9 cellular contexts compared by ENCODE assay signal in the genomic region with DNA sequence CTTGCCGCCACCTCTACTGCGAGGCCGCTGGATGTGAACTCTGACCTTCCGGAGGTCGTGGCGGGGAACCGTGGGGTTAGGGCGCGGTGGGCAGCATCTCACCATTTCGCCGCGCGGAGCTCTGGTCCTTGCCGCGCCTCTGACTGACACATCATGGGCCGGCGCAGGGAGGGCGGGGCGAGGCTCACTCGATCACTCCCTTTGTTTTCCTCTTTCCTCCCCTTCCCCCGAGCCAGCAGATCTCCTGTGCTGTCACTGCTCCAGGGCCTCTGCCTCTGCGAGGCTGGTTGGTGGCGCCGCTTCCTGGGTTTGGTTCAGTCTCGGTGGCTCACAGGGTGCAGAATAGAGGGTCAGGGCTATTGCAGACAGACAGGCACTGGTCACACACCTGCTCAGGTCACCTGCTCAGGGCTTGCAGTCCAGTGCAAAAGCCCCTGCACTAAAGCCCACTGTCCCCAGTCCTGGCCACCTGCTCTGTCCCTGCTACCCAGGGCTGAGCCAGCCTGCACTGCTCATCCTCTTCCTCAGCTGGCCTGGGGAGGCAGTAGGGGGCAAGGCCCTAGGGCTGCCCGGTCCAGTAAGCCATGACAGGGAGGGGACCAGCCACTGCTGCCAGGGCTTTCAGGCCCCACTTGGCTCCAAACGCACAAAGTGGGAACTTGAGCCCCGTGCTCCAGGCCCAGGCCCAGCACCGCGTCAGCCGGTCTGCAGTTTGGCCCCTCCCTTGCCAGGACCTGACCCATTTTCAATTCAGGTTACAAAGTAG. TPM values are rescaled to one million over a fixed set of nuclear protein-coding genes. Genes with fewer than 3 reads are reported as not detected.
DNase-seq lines count a peak whose midpoint lies in the region; ATAC-seq and TF ChIP-seq lines count a peak whose summit lies in the region.
"Had no signal": no experiment of that assay in that cellular context is flagged by ENCODE, and none has a peak within 500 bp of the region (broad histone marks: within the 10 kb centered on the region; RNA-seq: fewer than 3 reads in every experiment).

No MANE protein-coding gene starts in this region.

- peak overlapping the region; percentile 94 for H3K27ac Mint-ChIP-seq in activated naive CD4-positive, alpha-beta T cell treated with anti-CD3 and anti-CD28 coated beads for 36 hours

- DNase-seq in activated naive CD4-positive, alpha-beta T cell treated with anti-CD3 and anti-CD28 coated beads for 36 hours: no peak
- DNase-seq in activated naive CD4-positive, alpha-beta T cell treated with Interleukin-2 at 50 U/mL for 16 hours: no peak
- no peak for DNase-seq in coronary artery (ENCODE audit: low spot score)
- peak; percentile 81 to 83 for DNase-seq in lung microvascular endothelial cell (ENCODE audit: low read depth in 2 of 2)
- DNase-seq in thoracic aorta (ENCODE audit: low spot score): no peak
- no peak for DNase-seq in RKO (ENCODE audit: low spot score)
- DNase-seq in A172 (ENCODE audit: low spot score): no peak
- DNase-seq: DMS 273 treated with DMSO at 0.1 percent for 48 hours had no signal

- H3K27me3 Mint-ChIP-seq in activated naive CD4-positive, alpha-beta T cell treated with anti-CD3 and anti-CD28 coated beads for 36 hours (ENCODE audit: low read depth): no peaks in the 10 kb centered on the region

- TF ChIP-seq CTCF in coronary artery (IDR thresholded peaks at IDR 0.05) (no peak), thoracic aorta (IDR thresholded peaks at IDR 0.05) (no peak)

- H3K4me3 ChIP-seq in coronary artery: peak overlapping the region; percentile 23
- peak overlapping the region; percentile 5 for H3K4me3 ChIP-seq in thoracic aorta

- H3K36me3 ChIP-seq in thoracic aorta: peaks cover 7% of the 10 kb centered on the region

- H3K4me1 ChIP-seq in thoracic aorta (ENCODE audit: control insufficient read depth in 1 of 2, low read depth in 2 of 2): peaks cover 9 to 42% of the 10 kb centered on the region in 2 donors

- CTCF ChIA-PET in activated naive CD4-positive, alpha-beta T cell treated with anti-CD3 and anti-CD28 coated beads for 36 hours (lab: Charles Lee): interaction anchor here (1.4 kb wide), 1 partner anchor 7 kb away, joined by 6 read pairs; no protein-coding TSS in a partner anchor

- H3K9me3 Mint-ChIP-seq in activated naive CD4-positive, alpha-beta T cell treated with anti-CD3 and anti-CD28 coated beads for 36 hours: no peaks in the 10 kb centered on the region

- no peaks in the 10 kb centered on the region for H3K27me3 ChIP-seq in thoracic aorta (replicated peaks; ENCODE audit: insufficient read depth)

- intact Hi-C loops in activated naive CD4-positive, alpha-beta T cell treated with anti-CD3 and anti-CD28 coated beads for 36 hours (cut with micrococcal nuclease): no loop called here

- no peaks in the 10 kb centered on the region for H3K9me3 ChIP-seq in thoracic aorta

- H3K27ac ChIP-seq in coronary artery (peak overlapping the region in 1 of 2 donors; percentile 71), thoracic aorta (peak overlapping the region; percentile 10 to 11)

- ATAC-seq in thoracic aorta (ENCODE audit: insufficient number of reproducible peaks, low FRiP score, low read depth): no peak
- no peak for ATAC-seq in HG02870 (IDR thresholded peaks at IDR 0.05; ENCODE audit: unreplicated experiment)

- H3K4me1 Mint-ChIP-seq in activated naive CD4-positive, alpha-beta T cell treated with anti-CD3 and anti-CD28 coated beads for 36 hours (ENCODE audit: low read depth): peaks cover 39% of the 10 kb centered on the region

- H3K36me3 Mint-ChIP-seq in activated naive CD4-positive, alpha-beta T cell treated with anti-CD3 and anti-CD28 coated beads for 36 hours (ENCODE audit: low read depth): peaks cover 6% of the 10 kb centered on the region

- no peak overlapping the region for H3K4me3 Mint-ChIP-seq in activated naive CD4-positive, alpha-beta T cell treated with anti-CD3 and anti-CD28 coated beads for 36 hours

RNA-seq across cellular contexts. Expression of a gene that starts 36.2 kb away (rescaled TPM):
- total RNA-seq in activated naive CD4-positive, alpha-beta T cell treated with anti-CD3 and anti-CD28 coated beads for 36 hours: 10 to 100 TPM; 45.6 to 45.7 TPM
- total RNA-seq in lung microvascular endothelial cell (19.6 and 29.6 TPM in 2 replicates), thoracic aorta (10 to 100 TPM; 41.4 to 54.9 TPM)
- total RNA-seq in A172 (2014; rRNA removed; shearing (Covaris generic)): 24.0 and 28.2 TPM in 2 replicates

Comparison
In these comparisons a context has a peak if more than half of its experiments do, and no peak if none do; other contexts are left out.
1. DNase-seq: peak in lung microvascular endothelial cell (2 of 2); none in activated naive CD4-positive, alpha-beta T cell treated with anti-CD3 and anti-CD28 coated beads for 36 hours (single experiment), activated naive CD4-positive, alpha-beta T cell treated with Interleukin-2 at 50 U/mL for 16 hours (single experiment), coronary artery (single experiment), thoracic aorta (single experiment), RKO (single experiment) and A172 (single experiment).